8 cellular contexts compared by ENCODE assay signal in genomic region chr17:59107306-59107670, GRCh38. TPM values are rescaled to one million over a fixed set of nuclear protein-coding genes. Genes with fewer than 3 reads are reported as not detected.
A peak's percentile ranks its signal among the peaks of the same experiment; 100 is the strongest.
DNase-seq lines count a peak whose midpoint lies in the region; ATAC-seq and TF ChIP-seq lines count a peak whose summit lies in the region.

No MANE protein-coding gene starts in this region.

- peak overlapping the region; percentile 94 for H3K27ac Mint-ChIP-seq in dendritic cell treated with granulocyte-macrophage colony-stimulating factor and Interleukin-4, amounts not matched to agents 40 ng/mL and 50 ng/mL, for 4 days
- peak overlapping the region; percentile 90 to 97 for H3K27ac Mint-ChIP-seq in natural killer cell treated with Interleukin-12 subunit alpha and Interleukin-12 subunit beta and Interleukin-15 and Interleukin-18, amount 100 ng/mL, for 72 hours

- POLR2A ChIA-PET in BJ (lab: Charles Lee) = no interaction called here

- CTCF ChIA-PET in BJ (lab: Yijun Ruan, JAX) = no interaction called here

- H3K36me3 ChIP-seq in BJ (ENCODE audit: control insufficient read depth, insufficient read depth, low read length) = no peaks in the 10 kb centered on the region

- peak in 1 of 2 donors; percentile 18 for ATAC-seq in natural killer cell treated with Interleukin-12 subunit alpha and Interleukin-12 subunit beta and Interleukin-15 and Interleukin-18, amount 100 ng/mL, for 72 hours
- ATAC-seq in HG03342 (IDR thresholded peaks at IDR 0.05; ENCODE audit: unreplicated experiment) (no peak), esophagus mucosa (no peak)

- H3K27me3 ChIP-seq in BJ (ENCODE audit: control insufficient read depth, insufficient read depth, low read length) = no peaks in the 10 kb centered on the region

- H3K4me1 Mint-ChIP-seq in dendritic cell treated with granulocyte-macrophage colony-stimulating factor and Interleukin-4, amounts not matched to agents 40 ng/mL and 50 ng/mL, for 4 days (ENCODE audit: low read depth) = peaks cover 21% of the 10 kb centered on the region
- H3K4me1 Mint-ChIP-seq in natural killer cell treated with Interleukin-12 subunit alpha and Interleukin-12 subunit beta and Interleukin-15 and Interleukin-18, amount 100 ng/mL, for 72 hours (ENCODE audit: low read depth in 2 of 2) = peaks cover 23 to 29% of the 10 kb centered on the region in 2 donors

- DNase-seq in BJ (ENCODE audit: low read depth) (no peak), LNCaP clone FGC (ENCODE audit: low read depth) (no peak), EL (no peak), DMS79 (lab: John Stamatoyannopoulos, UW) (no peak)
- no peak for DNase-seq in natural killer cell treated with Interleukin-12 subunit alpha and Interleukin-12 subunit beta and Interleukin-15 and Interleukin-18, amount 100 ng/mL, for 72 hours (ENCODE audit: low spot score)

- intact Hi-C loops in dendritic cell treated with granulocyte-macrophage colony-stimulating factor and Interleukin-4, amounts not matched to agents 40 ng/mL and 50 ng/mL, for 4 days (cut with micrococcal nuclease) = loop anchor here (2.0 kb wide), 1 partner anchor 48 kb away; the partner anchor contains the start of genes PRR11 and SKA2

- TF ChIP-seq CTCF in BJ (IDR thresholded peaks at IDR 0.05; ENCODE audit: insufficient read depth, low read depth, low read length) = no peak
- TF ChIP-seq CTCF in LNCaP clone FGC (IDR thresholded peaks at IDR 0.05; ENCODE audit: control insufficient read depth, extremely low read depth, insufficient read depth) = no peak

- H3K4me3 Mint-ChIP-seq in dendritic cell treated with granulocyte-macrophage colony-stimulating factor and Interleukin-4, amounts not matched to agents 40 ng/mL and 50 ng/mL, for 4 days = peak overlapping the region; percentile 84
- H3K4me3 Mint-ChIP-seq in natural killer cell treated with Interleukin-12 subunit alpha and Interleukin-12 subunit beta and Interleukin-15 and Interleukin-18, amount 100 ng/mL, for 72 hours = peak overlapping the region; percentile 79

- H3K36me3 Mint-ChIP-seq in dendritic cell treated with granulocyte-macrophage colony-stimulating factor and Interleukin-4, amounts not matched to agents 40 ng/mL and 50 ng/mL, for 4 days (ENCODE audit: low read depth) = peaks cover 50% of the 10 kb centered on the region
- peaks cover under 1% of the 10 kb centered on the region for H3K36me3 Mint-ChIP-seq in natural killer cell treated with Interleukin-12 subunit alpha and Interleukin-12 subunit beta and Interleukin-15 and Interleukin-18, amount 100 ng/mL, for 72 hours

- no peaks in the 10 kb centered on the region for H3K9me3 Mint-ChIP-seq in dendritic cell treated with granulocyte-macrophage colony-stimulating factor and Interleukin-4, amounts not matched to agents 40 ng/mL and 50 ng/mL, for 4 days
- H3K9me3 Mint-ChIP-seq in natural killer cell treated with Interleukin-12 subunit alpha and Interleukin-12 subunit beta and Interleukin-15 and Interleukin-18, amount 100 ng/mL, for 72 hours = no peaks in the 10 kb centered on the region

- H3K4me3 ChIP-seq in BJ (ENCODE audit: low read depth, low read length) (peak overlapping the region; percentile 79), LNCaP clone FGC (ENCODE audit: low read depth, low read length) (peak overlapping the region; percentile 68)

- H3K27me3 Mint-ChIP-seq in dendritic cell treated with granulocyte-macrophage colony-stimulating factor and Interleukin-4, amounts not matched to agents 40 ng/mL and 50 ng/mL, for 4 days = no peaks in the 10 kb centered on the region
- no peaks in the 10 kb centered on the region for H3K27me3 Mint-ChIP-seq in natural killer cell treated with Interleukin-12 subunit alpha and Interleukin-12 subunit beta and Interleukin-15 and Interleukin-18, amount 100 ng/mL, for 72 hours

RNA-seq across cellular contexts. Expression of gene TRIM37, which starts 0.6 kb away (rescaled TPM):
- 20.6 and 20.9 TPM in 2 replicates for polyA plus RNA-seq in BJ (2011; rRNA removed)
- 24.0 and 26.9 TPM in 2 replicates for polyA minus RNA-seq in BJ (2011; rRNA and poly(A)+ RNA removed)
- total RNA-seq in natural killer cell treated with Interleukin-12 subunit alpha and Interleukin-12 subunit beta and Interleukin-15 and Interleukin-18, amount 100 ng/mL, for 72 hours = 10 to 100 TPM; 20.8 to 46.3 TPM
- 14.0 TPM for total RNA-seq in esophagus mucosa

RNA-seq across cellular contexts. Expression of gene SKA2, which starts 47.7 kb away (rescaled TPM):
- 9.7 and 29.3 TPM in 2 replicates for polyA plus RNA-seq in BJ (2011; rRNA removed)
- 9.3 and 9.9 TPM in 2 replicates for polyA minus RNA-seq in BJ (2011; rRNA and poly(A)+ RNA removed)
- total RNA-seq in natural killer cell treated with Interleukin-12 subunit alpha and Interleukin-12 subunit beta and Interleukin-15 and Interleukin-18, amount 100 ng/mL, for 72 hours = 10 to 100 TPM; 61.7 to 64.0 TPM
- 36.7 TPM for total RNA-seq in esophagus mucosa

RNA-seq across cellular contexts. Expression of gene PRR11, which starts 48.3 kb away (rescaled TPM):
- polyA plus RNA-seq in BJ (2011; rRNA removed) = 24.7 and 27.2 TPM in 2 replicates
- 11.0 and 15.2 TPM in 2 replicates for polyA minus RNA-seq in BJ (2011; rRNA and poly(A)+ RNA removed)
- 10 to 100 TPM; 34.8 to 55.5 TPM for total RNA-seq in natural killer cell treated with Interleukin-12 subunit alpha and Interleukin-12 subunit beta and Interleukin-15 and Interleukin-18, amount 100 ng/mL, for 72 hours
- total RNA-seq in esophagus mucosa = 25.4 TPM
